In genomic region chr1:52593495-52593894, GRCh38 we compare ENCODE assay signal across 23 cellular contexts. TPM values are rescaled to one million over a fixed set of nuclear protein-coding genes. Genes with fewer than 3 reads are reported as not detected.
"Had no signal": no experiment of that assay in that cellular context is flagged by ENCODE, and none has a peak within 500 bp of the region (broad histone marks: within the 10 kb centered on the region; RNA-seq: fewer than 3 reads in every experiment).

No MANE protein-coding gene starts in this region.

- H3K4me1 ChIP-seq: prostate gland, right atrium auricular region, transverse colon had no signal

- H3K36me3 ChIP-seq: left ventricle myocardium inferior, ovary, prostate gland, right atrium auricular region, transverse colon, WERI-Rb-1 had no signal

- H3K27me3 ChIP-seq: ovary, right atrium auricular region, transverse colon had no signal

- H3K4me3 ChIP-seq: left ventricle myocardium inferior, ovary, prostate gland, right atrium auricular region, skin epidermis, transverse colon had no signal

- DNase-seq: activated CD4-positive, alpha-beta T cell treated with anti-CD3 and anti-CD28 coated beads for 1 hour; activated CD4-positive, alpha-beta T cell treated with anti-CD3 and anti-CD28 coated beads, Interleukin-2, amount 50 U/mL, for 1 hour; activated CD8-positive, alpha-beta T cell treated with anti-CD3 and anti-CD28 coated beads, Interleukin-2, amount 10 ng/mL, durations not matched to agents 7 days and 5 days; activated T-cell treated with anti-CD3 and anti-CD28 coated beads, Interleukin-2, amount 50 U/mL, for 1 hour; central memory CD4-positive, alpha-beta T cell; dermis blood vessel endothelial cell; effector CD8-positive, alpha-beta T cell; hippocampal formation; left ventricle myocardium inferior; midbrain; ovary; stimulated activated CD4-positive, alpha-beta T cell treated with anti-CD3 and anti-CD28 coated beads, Interleukin-2, amount 100 ng/mL, for 24 hours; stimulated activated naive B cell treated with anti-CD40 and anti-IgM and Interleukin-4, amounts not matched to agents 10 μg/mL and 1 μg/mL and 100 μg/mL, for 72 hours; transverse colon; WERI-Rb-1 had no signal

- H3K27ac ChIP-seq: ovary, prostate gland, right atrium auricular region, skin epidermis, transverse colon, WERI-Rb-1 had no signal

- ATAC-seq: activated CD8-positive, alpha-beta T cell treated with anti-CD3 and anti-CD28 coated beads, Interleukin-2, amount 10 ng/mL, durations not matched to agents 7 days and 5 days; natural killer cell treated with Interleukin-12 subunit alpha and Interleukin-12 subunit beta and Interleukin-15 and Interleukin-18, amount 100 ng/mL, for 72 hours had no signal

- H3K9me3 ChIP-seq: left ventricle myocardium inferior, ovary, prostate gland, right atrium auricular region, transverse colon had no signal

RNA-seq across cellular contexts. Expression of gene SHISAL2A, which starts 39.5 kb away (rescaled TPM):
- total RNA-seq: astrocyte, dermis blood vessel endothelial cell, frontal cortex, left ventricle myocardium inferior, lung microvascular endothelial cell, right atrium auricular region, temporal lobe had no signal
- polyA plus RNA-seq: ovary had no signal
